ENCODE assay signal across 1 cellular context in the genomic region with DNA sequence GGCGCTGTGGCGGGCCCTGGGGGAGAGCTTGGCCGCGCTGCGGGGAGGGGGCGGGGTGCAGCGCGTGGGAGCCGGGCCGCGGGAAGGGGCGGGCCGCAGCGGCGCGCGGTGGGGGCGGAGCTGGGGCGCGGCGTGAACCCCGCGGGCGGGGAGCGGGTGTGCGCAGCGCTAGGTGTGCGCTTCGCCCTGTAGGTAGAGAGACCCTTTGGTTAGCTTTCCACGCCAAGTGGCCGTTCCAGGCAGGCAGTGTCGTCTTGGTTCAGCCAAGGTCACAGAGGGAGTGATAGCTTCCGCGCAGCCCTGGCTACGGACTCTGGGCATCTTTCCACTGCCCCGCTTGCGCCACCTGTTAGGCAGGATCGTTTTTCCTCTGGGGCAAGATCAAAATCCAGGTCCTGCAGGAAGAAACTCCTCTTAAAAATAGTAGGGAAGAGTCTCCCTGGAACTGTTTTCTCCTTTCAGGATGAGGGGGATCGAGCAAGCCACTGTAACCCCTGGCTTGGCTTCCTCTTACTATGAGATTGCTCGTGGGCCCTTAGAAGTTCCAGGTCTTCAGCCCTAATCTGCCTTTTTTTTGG.
TF ChIP-seq lines count a peak whose summit lies in the region.

No MANE protein-coding gene starts in this region.

TF ChIP-seq in K562, 482 proteins besides CTCF, POLR2A, EP300 and RAD21:
- TF ChIP-seq GATAD2A (IDR thresholded peaks at IDR 0.05) (no peak), NRF1 (conservative IDR thresholded peaks at IDR 0.05 in 1 of 2, IDR thresholded peaks at IDR 0.05 in 1 of 2) (peak; percentile 56 to 65; a peak in 2 of 4 replicates), ZNF280A (IDR thresholded peaks at IDR 0.05; ENCODE audit: low read depth, partially characterized antibody) (no peak), FOXO4 (CRISPR knock-in tag; IDR thresholded peaks at IDR 0.05) (0 out of 2 replicates have a peak, but pooled peaks have one; percentile 17), CC2D1A (IDR thresholded peaks at IDR 0.05) (no peak), ZNF511 (CRISPR knock-in tag; IDR thresholded peaks at IDR 0.05) (no peak), LEF1 (IDR thresholded peaks at IDR 0.05) (no peak), ZNF57 (CRISPR knock-in tag; IDR thresholded peaks at IDR 0.05) (no peak), ZNF518B (CRISPR knock-in tag; IDR thresholded peaks at IDR 0.05) (no peak), KLF1 (tag; IDR thresholded peaks at IDR 0.05) (no peak), ZNF780A (CRISPR knock-in tag; IDR thresholded peaks at IDR 0.05) (no peak), SAP30 (IDR thresholded peaks at IDR 0.05; ENCODE audit: borderline replicate concordance, insufficient read depth, low read depth, low read length, poor library complexity, severe bottlenecking) (peak; percentile 74), HNRNPLL (IDR thresholded peaks at IDR 0.05; ENCODE audit: low read depth, low read length, poor library complexity, severe bottlenecking) (no peak), ZNF395 (CRISPR knock-in tag; IDR thresholded peaks at IDR 0.05) (no peak), GMEB1 (CRISPR knock-in tag; IDR thresholded peaks at IDR 0.05) (no peak), RBM17 (IDR thresholded peaks at IDR 0.05; ENCODE audit: borderline replicate concordance, low read depth, low read length) (no peak), ZNF431 (CRISPR knock-in tag; IDR thresholded peaks at IDR 0.05) (no peak), RB1 (IDR thresholded peaks at IDR 0.05; ENCODE audit: low read depth) (peak; percentile 44; the same call in 1 of the 2 replicates), WHSC1 (IDR thresholded peaks at IDR 0.05; ENCODE audit: low read length) (no peak), GABPA (tag; conservative IDR thresholded peaks at IDR 0.05; ENCODE audit: low read depth) (no peak; the same call in 1 of the 2 replicates), ATF7 (IDR thresholded peaks at IDR 0.05) (no peak), HBP1 (CRISPR knock-in tag; IDR thresholded peaks at IDR 0.05) (no peak), ZNF282 (CRISPR knock-in tag; IDR thresholded peaks at IDR 0.05) (no peak), ZNF408 (CRISPR knock-in tag; IDR thresholded peaks at IDR 0.05; ENCODE audit: low read depth) (no peak), PRMT5 (CRISPR knock-in tag; IDR thresholded peaks at IDR 0.05) (no peak), PTBP1 (IDR thresholded peaks at IDR 0.05; ENCODE audit: low read depth, low read length) (no peak), KAT7 (CRISPR knock-in tag; IDR thresholded peaks at IDR 0.05; ENCODE audit: borderline replicate concordance) (no peak), UBTF (IDR thresholded peaks at IDR 0.05; ENCODE audit: borderline replicate concordance in 1 of 2, low read depth in 2 of 2, low read length in 2 of 2) (no peak), ZC3H4 (CRISPR knock-in tag; IDR thresholded peaks at IDR 0.05; ENCODE audit: borderline replicate concordance) (no peak), POLR3G (IDR thresholded peaks at IDR 0.05; ENCODE audit: extremely low read depth, insufficient read length, insufficient replicate concordance) (no peak), SIN3A (IDR thresholded peaks at IDR 0.05; ENCODE audit: borderline replicate concordance in 2 of 2, control insufficient read depth in 1 of 2, low read depth in 2 of 2, low read length in 2 of 2) (peak in 1 of 2 experiments; percentile 48; a peak in 1 of 4 replicates), TGIF2 (CRISPR knock-in tag; IDR thresholded peaks at IDR 0.05) (no peak)
TF ChIP-seq in K562: peak in this region for 5.
